8 cellular contexts compared by ENCODE assay signal in genomic region chr15:65305144-65305758, GRCh38. TPM values are rescaled to one million over a fixed set of nuclear protein-coding genes. Genes with fewer than 3 reads are reported as not detected.
DNase-seq lines count a peak whose midpoint lies in the region; ATAC-seq, FAIRE-seq and TF ChIP-seq lines count a peak whose summit lies in the region.

No MANE protein-coding gene starts in this region.

- no peak overlapping the region for H2AK5ac ChIP-seq in H9 (ENCODE audit: insufficient read length, low read length)

- no peak overlapping the region for H3K4ac ChIP-seq in H9 (ENCODE audit: low read depth, low read length)

- H3K4me1 Mint-ChIP-seq in H9, result peaks cover 16 to 19% of the 10 kb centered on the region in 2 experiments
- H3K4me1 Mint-ChIP-seq in activated CD8-positive, alpha-beta T cell treated with anti-CD3 and anti-CD28 coated beads, Interleukin-2, amount 10 ng/mL, durations not matched to agents 7 days and 5 days (ENCODE audit: low read depth), result peaks cover 35% of the 10 kb centered on the region
- peaks cover 30 to 38% of the 10 kb centered on the region in 2 donors for H3K4me1 Mint-ChIP-seq in immature natural killer cell

- peak overlapping the region; percentile 68 for H3K4me2 ChIP-seq in A549
- H3K4me2 ChIP-seq in H9 (ENCODE audit: insufficient read depth, insufficient read length, low read length), result no peak overlapping the region

- no peaks in the 10 kb centered on the region for H3K79me2 ChIP-seq in H9 (ENCODE audit: insufficient read depth, low read length)

- H3K4me3 ChIP-seq in A549, result peak overlapping the region; percentile 20

- H3K27me3 ChIP-seq in H9 (ENCODE audit: insufficient read depth, low read length), result no peaks in the 10 kb centered on the region

- no peak overlapping the region for H4K8ac ChIP-seq in H9 (replicated peaks; ENCODE audit: insufficient read length, low read depth, low read length)

- H3K9me3 ChIP-seq in A549 (no peaks in the 10 kb centered on the region), H9 (ENCODE audit: control insufficient read depth, low read depth, low read length) (no peaks in the 10 kb centered on the region)

- peak overlapping the region; percentile 98 to 100 (median 98); a peak in 5 of 7 replicates for H3K27ac Mint-ChIP-seq in H9
- peak overlapping the region; percentile 95 for H3K27ac Mint-ChIP-seq in activated CD8-positive, alpha-beta T cell treated with anti-CD3 and anti-CD28 coated beads, Interleukin-2, amount 10 ng/mL, durations not matched to agents 7 days and 5 days
- H3K27ac Mint-ChIP-seq in immature natural killer cell, result peak overlapping the region; percentile 97 to 99 (median 98)

- POLR2A ChIA-PET in A549 (lab: Yijun Ruan, JAX), result interaction anchor here (0.6 to 2.8 kb wide), 37 partner anchors 8 to 564 kb away, joined by 3 to 103 read pairs (median 4); partner anchors contain the start of genes CLPX, HACD3, IGDCC3 and INTS14
- POLR2A ChIA-PET in activated CD8-positive, alpha-beta T cell treated with anti-CD3 and anti-CD28 coated beads, Interleukin-2, amount 10 ng/mL, durations not matched to agents 7 days and 5 days (lab: Charles Lee), result interaction anchor here (0.6 to 3.2 kb wide), 73 partner anchors 8 to 1436 kb away, joined by 3 to 115 read pairs (median 5); partner anchors contain the start of genes CLPX, DENND4A, DPP8 and HACD3

- peaks cover 23% of the 10 kb centered on the region for H3K4me1 ChIP-seq in A549
- H3K4me1 ChIP-seq in H9 (ENCODE audit: insufficient read depth, low read length), result no peaks in the 10 kb centered on the region; the same call in 1 of the 2 replicates

- no peak overlapping the region for H3K9ac ChIP-seq in H9 (ENCODE audit: extremely low read depth, insufficient read length, low read length)

- no peak overlapping the region for H2BK120ac ChIP-seq in H9 (ENCODE audit: low read depth, low read length, poor library complexity, severe bottlenecking)

- no peak overlapping the region for H2BK12ac ChIP-seq in H9 (ENCODE audit: insufficient read length, low read depth, low read length)

- H3K27me3 Mint-ChIP-seq in H9 (ENCODE audit: low read depth) (peaks cover 2% of the 10 kb centered on the region; the same call in 1 of the 2 replicates), immature natural killer cell (ENCODE audit: low read depth in 3 of 3) (peaks cover 12 to 26% (median 19%) of the 10 kb centered on the region in 3 donors)
- no peaks in the 10 kb centered on the region for H3K27me3 Mint-ChIP-seq in activated CD8-positive, alpha-beta T cell treated with anti-CD3 and anti-CD28 coated beads, Interleukin-2, amount 10 ng/mL, durations not matched to agents 7 days and 5 days (ENCODE audit: low read depth)

- DNase-seq in A549 (ENCODE audit: low read depth in 1 of 2, low spot score in 1 of 2) (peak in 1 of 2 experiments; percentile 74), H9 (no peak), immature natural killer cell (no peak), substantia nigra (lab: John Stamatoyannopoulos, UW) (peak in 3 of 49 donors; percentile 7 to 54 (median 27)), NCI-H526 treated with DMSO at 0.1 percent for 48 hours (lab: John Stamatoyannopoulos, UW) (no peak), NCI-H146 treated with DMSO at 0.1 percent for 48 hours (lab: John Stamatoyannopoulos, UW; ENCODE audit: unreplicated experiment) (no peak)
- no peak for DNase-seq in activated CD8-positive, alpha-beta T cell treated with anti-CD3 and anti-CD28 coated beads, Interleukin-2, amount 10 ng/mL, durations not matched to agents 7 days and 5 days

- peaks cover 7% of the 10 kb centered on the region for H3K23me2 ChIP-seq in H9 (ENCODE audit: insufficient read length, low read depth, low read length, poor library complexity, severe bottlenecking)

- no peak for TF ChIP-seq RAD21 in A549 (conservative IDR thresholded peaks at IDR 0.05 in 1 of 2, IDR thresholded peaks at IDR 0.05 in 1 of 2)

- H2BK15ac ChIP-seq in H9 (ENCODE audit: low read depth, low read length), result no peak overlapping the region

- CTCF ChIA-PET in A549 (lab: Yijun Ruan, JAX), result interaction anchor here (0.6 to 10.2 kb wide), 9 partner anchors 12 to 523 kb away, joined by 3 to 177 read pairs (median 4); partner anchors contain the start of genes CLPX and PARP16
- CTCF ChIA-PET in activated CD8-positive, alpha-beta T cell treated with anti-CD3 and anti-CD28 coated beads, Interleukin-2, amount 10 ng/mL, durations not matched to agents 7 days and 5 days (lab: Charles Lee), result interaction anchor here (0.6 to 2.4 kb wide), 15 partner anchors 10 to 411 kb away, joined by 3 to 11 read pairs (median 4); partner anchors contain the start of gene PARP16

- H2BK20ac ChIP-seq in H9 (ENCODE audit: low read depth, low read length, poor library complexity, severe bottlenecking), result no peak overlapping the region

- no peaks in the 10 kb centered on the region; a peak in 1 of 5 replicates for H3K9me3 Mint-ChIP-seq in H9
- no peaks in the 10 kb centered on the region for H3K9me3 Mint-ChIP-seq in activated CD8-positive, alpha-beta T cell treated with anti-CD3 and anti-CD28 coated beads, Interleukin-2, amount 10 ng/mL, durations not matched to agents 7 days and 5 days (ENCODE audit: insufficient read depth)
- no peaks in the 10 kb centered on the region for H3K9me3 Mint-ChIP-seq in immature natural killer cell

- H2BK5ac ChIP-seq in H9 (ENCODE audit: insufficient read length, low read length), result no peak overlapping the region

- 8% methylated on average over 14 of the region's 14 CpGs for WGBS in A549 (ENCODE audit: missing lambda C conversion rate)
- WGBS in H9 (ENCODE audit: extremely low coverage, insufficient read length, low lambda C conversion rate), result no CpG with 5 or more reads among the region's 14 CpGs

- no peak for TF ChIP-seq POLR2A in A549 (IDR thresholded peaks at IDR 0.05; ENCODE audit: low read length)

- H2AFZ ChIP-seq in H9 (ENCODE audit: low read length), result no peak overlapping the region

- H4K20me1 ChIP-seq in H9 (ENCODE audit: control insufficient read depth, insufficient read depth, insufficient read length), result no peaks in the 10 kb centered on the region

- H4K91ac ChIP-seq in H9 (ENCODE audit: insufficient read length, low read depth, low read length), result no peak overlapping the region

- peak overlapping the region; percentile 19 to 54; a peak in 5 of 6 replicates for H3K27ac ChIP-seq in A549
- H3K27ac ChIP-seq in H9 (ENCODE audit: insufficient read length, low read depth, low read length), result peak overlapping the region; percentile 56
- H3K27ac ChIP-seq in substantia nigra (ENCODE audit: low read depth, low read length, poor library complexity, severe bottlenecking), result peak overlapping the region; percentile 86

- H3K14ac ChIP-seq in H9 (ENCODE audit: insufficient read depth, low read length), result no peak overlapping the region

- no peaks in the 10 kb centered on the region for H3K79me1 ChIP-seq in H9 (ENCODE audit: insufficient read depth, low read depth, low read length, poor library complexity, severe bottlenecking)

- H3K36me3 Mint-ChIP-seq in H9 (ENCODE audit: insufficient read depth in 1 of 3, low read depth in 3 of 3) (no peaks in the 10 kb centered on the region), immature natural killer cell (no peaks in the 10 kb centered on the region)
- H3K36me3 Mint-ChIP-seq in activated CD8-positive, alpha-beta T cell treated with anti-CD3 and anti-CD28 coated beads, Interleukin-2, amount 10 ng/mL, durations not matched to agents 7 days and 5 days (ENCODE audit: low read depth), result peaks cover 2% of the 10 kb centered on the region

- H3K18ac ChIP-seq in H9 (ENCODE audit: insufficient read length, low read depth, low read length), result no peak overlapping the region

- FAIRE-seq in A549 (lab: Jason Lieb, UNC), result no peak

- ATAC-seq in A549 (peak; percentile 69 to 78), HG02970 (IDR thresholded peaks at IDR 0.05; ENCODE audit: low FRiP score, unreplicated experiment) (no peak)
- peak; percentile 72 for ATAC-seq in activated CD8-positive, alpha-beta T cell treated with anti-CD3 and anti-CD28 coated beads, Interleukin-2, amount 10 ng/mL, durations not matched to agents 7 days and 5 days

- TF ChIP-seq EP300 in A549 (IDR thresholded peaks at IDR 0.05), result no peak

- TF ChIP-seq CTCF in A549 (IDR thresholded peaks at IDR 0.05), result no peak
- TF ChIP-seq CTCF in H9 (conservative IDR thresholded peaks at IDR 0.05), result no peak

- no peak overlapping the region for H3T11ph ChIP-seq in H9 (ENCODE audit: low read length)

- no peak overlapping the region for H4K5ac ChIP-seq in H9 (ENCODE audit: insufficient read length, low read depth, low read length)

- no peak overlapping the region for H3K23ac ChIP-seq in H9 (ENCODE audit: insufficient read length, low read depth, low read length)

- H3K4me3 Mint-ChIP-seq in H9 (peak overlapping the region in 1 of 2 experiments; percentile 11; a peak in 1 of 5 replicates), immature natural killer cell (peak overlapping the region; percentile 96 to 100 (median 97))
- peak overlapping the region; percentile 92 for H3K4me3 Mint-ChIP-seq in activated CD8-positive, alpha-beta T cell treated with anti-CD3 and anti-CD28 coated beads, Interleukin-2, amount 10 ng/mL, durations not matched to agents 7 days and 5 days

- H3K56ac ChIP-seq in H9 (ENCODE audit: insufficient read length, low read depth, low read length), result no peak overlapping the region

RNA-seq across cellular contexts. Expression of gene RNU5B-1, which starts 0.8 kb away (rescaled TPM):
- polyA plus RNA-seq in A549 (2011; rRNA removed) (not detected in 2 replicates), A549 (2017; fragmentation: RNase III; extraction: RNeasy Plus Mini Kit Qiagen cat#74134 plus additional on column Dnase treatment) (not detected in 3 replicates), immature natural killer cell (not detected)
- polyA plus RNA-seq in A549 (2012; cell fraction: cytosol; rRNA removed), result not detected in 2 replicates
- polyA plus RNA-seq in A549 (2012; cell fraction: nucleus; rRNA removed), result not detected in 2 replicates
- under 0.01 TPM in 2 replicates for polyA minus RNA-seq in A549 (2011; rRNA and poly(A)+ RNA removed)
- total RNA-seq in H9 (2021), result not detected in 2 replicates
- 10 to 100 TPM in 1 of 2 experiments, not detected in 1; 19.9 TPM for total RNA-seq in activated CD8-positive, alpha-beta T cell treated with anti-CD3 and anti-CD28 coated beads, Interleukin-2, amount 10 ng/mL, durations not matched to agents 7 days and 5 days

RNA-seq across cellular contexts. Expression of gene RNU5A-1, which starts 9.4 kb away (rescaled TPM):
- polyA plus RNA-seq in A549 (2011; rRNA removed) (not detected in 2 replicates), A549 (2017; fragmentation: RNase III; extraction: RNeasy Plus Mini Kit Qiagen cat#74134 plus additional on column Dnase treatment) (not detected in 3 replicates), immature natural killer cell (not detected)
- polyA plus RNA-seq in A549 (2012; cell fraction: cytosol; rRNA removed), result not detected in 2 replicates
- polyA plus RNA-seq in A549 (2012; cell fraction: nucleus; rRNA removed), result not detected in 2 replicates
- polyA minus RNA-seq in A549 (2011; rRNA and poly(A)+ RNA removed), result under 0.01 TPM in 2 replicates
- total RNA-seq in H9 (2021), result not detected in 2 replicates
- not detected for total RNA-seq in activated CD8-positive, alpha-beta T cell treated with anti-CD3 and anti-CD28 coated beads, Interleukin-2, amount 10 ng/mL, durations not matched to agents 7 days and 5 days

RNA-seq across cellular contexts. Expression of gene PARP16, which starts 18.6 kb away (rescaled TPM):
- polyA plus RNA-seq in A549 (2011; rRNA removed), result 9.8 and 11.2 TPM in 2 replicates
- polyA plus RNA-seq in A549 (2012; cell fraction: cytosol; rRNA removed), result 7.0 and 9.9 TPM in 2 replicates
- polyA plus RNA-seq in A549 (2012; cell fraction: nucleus; rRNA removed), result 5.7 and 6.7 TPM in 2 replicates
- 6.7 to 7.7 TPM (median 7.5 TPM) in 3 replicates for polyA plus RNA-seq in A549 (2017; fragmentation: RNase III; extraction: RNeasy Plus Mini Kit Qiagen cat#74134 plus additional on column Dnase treatment)
- polyA minus RNA-seq in A549 (2011; rRNA and poly(A)+ RNA removed), result 12.3 and 13.4 TPM in 2 replicates
- total RNA-seq in H9 (2021), result 3.9 and 4.3 TPM in 2 replicates
- total RNA-seq in activated CD8-positive, alpha-beta T cell treated with anti-CD3 and anti-CD28 coated beads, Interleukin-2, amount 10 ng/mL, durations not matched to agents 7 days and 5 days, result 10 to 100 TPM; 17.0 to 19.3 TPM
- polyA plus RNA-seq in immature natural killer cell, result 10 to 100 TPM; 17.1 to 28.3 (median 17.4) TPM
